In genomic region chr15:43273243-43273642, GRCh38 we compare ENCODE assay signal across 15 cellular contexts. TPM values are rescaled to one million over a fixed set of nuclear protein-coding genes. Genes with fewer than 3 reads are reported as not detected.
DNase-seq lines count a peak whose midpoint lies in the region; ATAC-seq and TF ChIP-seq lines count a peak whose summit lies in the region.
"Had no signal": no experiment of that assay in that cellular context is flagged by ENCODE, and none has a peak within 500 bp of the region (broad histone marks: within the 10 kb centered on the region; RNA-seq: fewer than 3 reads in every experiment).

No MANE protein-coding gene starts in this region.

- H3K4me3 ChIP-seq in BLaER1 (no peak overlapping the region), PC-9 (no peak overlapping the region), gastrocnemius medialis (no peak overlapping the region)
- H3K4me3 ChIP-seq: A549 had no signal

- H3K27ac ChIP-seq in BLaER1 (peak overlapping the region; percentile 45; the same call in 1 of the 2 replicates), PC-9 (peak overlapping the region; percentile 53; the same call in 1 of the 2 replicates), gastrocnemius medialis (peak overlapping the region; percentile 81 to 86 (median 84))
- H3K27ac ChIP-seq: A549 had no signal

- H3K36me3 Mint-ChIP-seq in stimulated activated effector memory CD8-positive, alpha-beta T cell treated with anti-CD3 and anti-CD28 coated beads, Interleukin-12 subunit alpha, Interleukin-12 subunit beta, amount 100 ng/mL, for 72 hours, result no peaks in the 10 kb centered on the region
- H3K36me3 Mint-ChIP-seq in activated CD8-positive, alpha-beta T cell treated with anti-CD3 and anti-CD28 coated beads for 36 hours (ENCODE audit: low read depth), result no peaks in the 10 kb centered on the region
- H3K36me3 Mint-ChIP-seq: CD4-positive, CD25-positive, alpha-beta regulatory T cell had no signal

- peaks cover 3% of the 10 kb centered on the region; the same call in 1 of the 2 replicates for H3F3A ChIP-seq in PC-9 (ENCODE audit: insufficient read depth, low read depth)

- POLR2A ChIA-PET in PC-9 (lab: Charles Lee; ENCODE audit: unreplicated experiment), result no interaction called here
- POLR2A ChIA-PET in activated CD8-positive, alpha-beta T cell treated with anti-CD3 and anti-CD28 coated beads for 36 hours (lab: Charles Lee), result no interaction called here

- DNase-seq in PC-9, result no peak
- peak; percentile 28 for DNase-seq in mesenteric fat pad (ENCODE audit: low spot score)
- DNase-seq in gastrocnemius medialis, result no peak
- no peak for DNase-seq in stimulated activated effector memory CD8-positive, alpha-beta T cell treated with anti-CD3 and anti-CD28 coated beads, Interleukin-12 subunit alpha, Interleukin-12 subunit beta, amount 100 ng/mL, for 72 hours (ENCODE audit: low spot score in 2 of 2)
- DNase-seq in activated CD8-positive, alpha-beta T cell treated with anti-CD3 and anti-CD28 coated beads for 36 hours, result no peak
- DNase-seq: CD4-positive, CD25-positive, alpha-beta regulatory T cell; DMS53; GF-D8; HCEC 1CT; HFFc6 had no signal

- H3K27ac Mint-ChIP-seq in stimulated activated effector memory CD8-positive, alpha-beta T cell treated with anti-CD3 and anti-CD28 coated beads, Interleukin-12 subunit alpha, Interleukin-12 subunit beta, amount 100 ng/mL, for 72 hours, result no peak overlapping the region
- H3K27ac Mint-ChIP-seq in activated CD8-positive, alpha-beta T cell treated with anti-CD3 and anti-CD28 coated beads for 36 hours, result no peak overlapping the region
- H3K27ac Mint-ChIP-seq: CD4-positive, CD25-positive, alpha-beta regulatory T cell; HFFc6 had no signal

- H3K4me1 Mint-ChIP-seq in stimulated activated effector memory CD8-positive, alpha-beta T cell treated with anti-CD3 and anti-CD28 coated beads, Interleukin-12 subunit alpha, Interleukin-12 subunit beta, amount 100 ng/mL, for 72 hours, result peaks cover 21% of the 10 kb centered on the region
- H3K4me1 Mint-ChIP-seq in activated CD8-positive, alpha-beta T cell treated with anti-CD3 and anti-CD28 coated beads for 36 hours (ENCODE audit: low read depth), result no peaks in the 10 kb centered on the region

- in situ Hi-C loops in gastrocnemius medialis (cut with MboI; ENCODE audit: low sequenced_read_pairs in 4 of 4), result no loop called here

- H3K27me3 Mint-ChIP-seq in activated CD8-positive, alpha-beta T cell treated with anti-CD3 and anti-CD28 coated beads for 36 hours, result peaks cover 9% of the 10 kb centered on the region

- H3K79me2 ChIP-seq in PC-9 (ENCODE audit: low read depth), result no peaks in the 10 kb centered on the region

- no peaks in the 10 kb centered on the region for H3K9me3 Mint-ChIP-seq in stimulated activated effector memory CD8-positive, alpha-beta T cell treated with anti-CD3 and anti-CD28 coated beads, Interleukin-12 subunit alpha, Interleukin-12 subunit beta, amount 100 ng/mL, for 72 hours
- peaks cover 5% of the 10 kb centered on the region for H3K9me3 Mint-ChIP-seq in activated CD8-positive, alpha-beta T cell treated with anti-CD3 and anti-CD28 coated beads for 36 hours

- no peaks in the 10 kb centered on the region for H3K27me3 ChIP-seq in BLaER1
- no peaks in the 10 kb centered on the region for H3K27me3 ChIP-seq in PC-9 (ENCODE audit: insufficient read depth, low read depth)
- no peaks in the 10 kb centered on the region for H3K27me3 ChIP-seq in gastrocnemius medialis

- H3K4me1 ChIP-seq in BLaER1, result peaks cover 76% of the 10 kb centered on the region
- H3K4me1 ChIP-seq in PC-9 (replicated peaks; ENCODE audit: insufficient read depth), result peaks cover 6% of the 10 kb centered on the region; the same call in 1 of the 2 replicates
- peaks cover 37 to 43% of the 10 kb centered on the region in 2 donors for H3K4me1 ChIP-seq in gastrocnemius medialis
- H3K4me1 ChIP-seq: A549 had no signal

- H3K4me2 ChIP-seq in BLaER1 (peak overlapping the region; percentile 50), PC-9 (no peak overlapping the region)
- H3K4me2 ChIP-seq: A549 had no signal

- intact Hi-C loops in PC-9 (cut with micrococcal nuclease; ENCODE audit: unreplicated experiment) (no loop called here), gastrocnemius medialis (cut with DNase I; ENCODE audit: low total_unique reads) (loop anchor here (10.0 kb wide), 1 partner anchor 168 kb away; the partner anchor contains the start of gene UBR1)
- intact Hi-C loops in activated CD8-positive, alpha-beta T cell treated with anti-CD3 and anti-CD28 coated beads for 36 hours (cut with micrococcal nuclease), result no loop called here

- peaks cover 15% of the 10 kb centered on the region for H3K9me3 ChIP-seq in BLaER1
- H3K9me3 ChIP-seq in PC-9 (ENCODE audit: insufficient read depth, low read depth), result no peaks in the 10 kb centered on the region
- no peaks in the 10 kb centered on the region for H3K9me3 ChIP-seq in gastrocnemius medialis
- H3K9me3 ChIP-seq: A549 had no signal

- BruUV-seq in PC-9 (replicated peaks; lab: Mats Ljungman, UMichigan), result no TSS peak

- no peak overlapping the region for H2AFZ ChIP-seq in PC-9

- no peak for ATAC-seq in gastrocnemius medialis
- no peak for ATAC-seq in stimulated activated effector memory CD8-positive, alpha-beta T cell treated with anti-CD3 and anti-CD28 coated beads, Interleukin-12 subunit alpha, Interleukin-12 subunit beta, amount 100 ng/mL, for 72 hours
- no peak for ATAC-seq in activated CD8-positive, alpha-beta T cell treated with anti-CD3 and anti-CD28 coated beads for 36 hours
- ATAC-seq in HG03342 (IDR thresholded peaks at IDR 0.05; ENCODE audit: unreplicated experiment), result no peak
- ATAC-seq: A549, HepG2 had no signal

- no peaks in the 10 kb centered on the region for H3K9me2 ChIP-seq in PC-9 (ENCODE audit: insufficient read depth)

- TF ChIP-seq POLR2A in gastrocnemius medialis (IDR thresholded peaks at IDR 0.05), result no peak

- H4K20me1 ChIP-seq in BLaER1 (no peaks in the 10 kb centered on the region), PC-9 (ENCODE audit: insufficient read depth) (no peaks in the 10 kb centered on the region)

- H3K4me3 Mint-ChIP-seq in stimulated activated effector memory CD8-positive, alpha-beta T cell treated with anti-CD3 and anti-CD28 coated beads, Interleukin-12 subunit alpha, Interleukin-12 subunit beta, amount 100 ng/mL, for 72 hours, result no peak overlapping the region
- no peak overlapping the region for H3K4me3 Mint-ChIP-seq in activated CD8-positive, alpha-beta T cell treated with anti-CD3 and anti-CD28 coated beads for 36 hours
- H3K4me3 Mint-ChIP-seq: CD4-positive, CD25-positive, alpha-beta regulatory T cell; HFFc6 had no signal

- TF ChIP-seq CTCF in PC-9 (conservative IDR thresholded peaks at IDR 0.05) (no peak), gastrocnemius medialis (IDR thresholded peaks at IDR 0.05 in 4 of 5, conservative IDR thresholded peaks at IDR 0.05 in 1 of 5) (no peak)
- no peak for TF ChIP-seq CTCF in activated CD8-positive, alpha-beta T cell treated with anti-CD3 and anti-CD28 coated beads for 36 hours (IDR thresholded peaks at IDR 0.05)

- no peak overlapping the region for H3K9ac ChIP-seq in BLaER1

- H3K36me3 ChIP-seq in BLaER1 (no peaks in the 10 kb centered on the region), PC-9 (ENCODE audit: low read depth) (no peaks in the 10 kb centered on the region), gastrocnemius medialis (no peaks in the 10 kb centered on the region)

- CTCF ChIA-PET in PC-9 (lab: Charles Lee), result interaction anchor here (0.5 to 0.7 kb wide), 3 partner anchors 179 to 513 kb away, joined by 4 to 11 read pairs (median 6); no protein-coding TSS in a partner anchor
- CTCF ChIA-PET in activated CD8-positive, alpha-beta T cell treated with anti-CD3 and anti-CD28 coated beads for 36 hours (lab: Charles Lee), result interaction anchor here (0.9 to 5.9 kb wide), 2 partner anchors 47 to 69 kb away, joined by 3 to 24 read pairs; no protein-coding TSS in a partner anchor

RNA-seq across cellular contexts. Expression of gene TGM5, which starts 6.5 kb away (rescaled TPM):
- 0.39 and 1.7 TPM in 2 replicates for total RNA-seq in PC-9 (2021)
- 0.45 TPM for total RNA-seq in mesenteric fat pad
- 1 to 10 TPM in 1 of 4 donors, not detected in 3; 1.4 TPM for total RNA-seq in gastrocnemius medialis
- total RNA-seq in activated CD8-positive, alpha-beta T cell treated with anti-CD3 and anti-CD28 coated beads for 36 hours, result under 1 TPM; 0.11 to 0.22 TPM
- total RNA-seq: CD4-positive, CD25-positive, alpha-beta regulatory T cell; H4; HFFc6 had no signal

RNA-seq across cellular contexts. Expression of gene TGM7, which starts 28.8 kb away (rescaled TPM):
- total RNA-seq in PC-9 (2021) (not detected in 2 replicates), mesenteric fat pad (not detected), gastrocnemius medialis (1 to 10 TPM in 1 of 4 donors, under 1 TPM in 1, not detected in 2; 0.83 to 3.3 TPM)
- total RNA-seq in activated CD8-positive, alpha-beta T cell treated with anti-CD3 and anti-CD28 coated beads for 36 hours, result not detected
- total RNA-seq: CD4-positive, CD25-positive, alpha-beta regulatory T cell; H4; HepG2; HFFc6 had no signal

RNA-seq across cellular contexts. Expression of gene EPB42, which starts 52.4 kb away (rescaled TPM):
- total RNA-seq in PC-9 (2021) (not detected in 2 replicates), mesenteric fat pad (2.8 TPM), gastrocnemius medialis (not detected)
- total RNA-seq in activated CD8-positive, alpha-beta T cell treated with anti-CD3 and anti-CD28 coated beads for 36 hours, result not detected
- total RNA-seq: CD4-positive, CD25-positive, alpha-beta regulatory T cell; H4; HepG2; HFFc6 had no signal

RNA-seq across cellular contexts. Expression of gene LCMT2, which starts 57.1 kb away (rescaled TPM):
- total RNA-seq in PC-9 (2021) (4.7 and 6.4 TPM in 2 replicates), mesenteric fat pad (9.5 TPM), gastrocnemius medialis (1 to 10 TPM; 3.0 to 6.2 (median 5.3) TPM)
- total RNA-seq in activated CD8-positive, alpha-beta T cell treated with anti-CD3 and anti-CD28 coated beads for 36 hours, result 1 to 10 TPM; 8.3 to 9.2 TPM
